Comparison of ENCODE assay signal across 15 cellular contexts in genomic region chr12:10196210-10196609, GRCh38. TPM values are rescaled to one million over a fixed set of nuclear protein-coding genes. Genes with fewer than 3 reads are reported as not detected.
DNase-seq lines count a peak whose midpoint lies in the region; ATAC-seq, FAIRE-seq and TF ChIP-seq lines count a peak whose summit lies in the region.
"Had no signal": no experiment of that assay in that cellular context is flagged by ENCODE, and none has a peak within 500 bp of the region (broad histone marks: within the 10 kb centered on the region; RNA-seq: fewer than 3 reads in every experiment).

No MANE protein-coding gene starts in this region.

- H3K9me3 Mint-ChIP-seq in activated CD8-positive, alpha-beta memory T cell treated with anti-CD3 and anti-CD28 coated beads, Interleukin-2, amount 10 ng/mL, durations not matched to agents 7 days and 5 days (ENCODE audit: low read depth), result no peaks in the 10 kb centered on the region
- H3K9me3 Mint-ChIP-seq: neural crest cell had no signal

- CTCF ChIA-PET in activated CD8-positive, alpha-beta memory T cell treated with anti-CD3 and anti-CD28 coated beads, Interleukin-2, amount 10 ng/mL, durations not matched to agents 7 days and 5 days (lab: Charles Lee), result interaction anchor here (0.7 to 5.2 kb wide), 5 partner anchors 13 to 554 kb away, joined by 3 to 18 read pairs (median 3); no protein-coding TSS in a partner anchor

- TF ChIP-seq CTCF in upper lobe of right lung (IDR thresholded peaks at IDR 0.05) (no peak), pancreas (IDR thresholded peaks at IDR 0.05) (no peak), lower leg skin (IDR thresholded peaks at IDR 0.05) (no peak)

- peak; percentile 42 for DNase-seq in activated CD8-positive, alpha-beta memory T cell treated with anti-CD3 and anti-CD28 coated beads, Interleukin-2, amount 10 ng/mL, durations not matched to agents 7 days and 5 days
- DNase-seq in activated CD8-positive, alpha-beta memory T cell treated with anti-CD3 and anti-CD28 coated beads, Interleukin-2, amount 50 U/mL, for 48 hours, result no peak
- peak; percentile 73 for DNase-seq in MV-4-11 (lab: John Stamatoyannopoulos, UW)
- DNase-seq in upper lobe of right lung, result no peak
- no peak for DNase-seq in pancreas
- no peak for DNase-seq in lower leg skin (ENCODE audit: low spot score in 2 of 2)
- no peak for DNase-seq in UCSD-AML1 (lab: John Stamatoyannopoulos, UW; ENCODE audit: unreplicated experiment)
- DNase-seq: activated gamma-delta T cell treated with Interleukin-2 at 50 U/mL for 16 hours, hypothalamus, T-helper 2 cell, upper lobe of left lung had no signal

- 70 to 84% methylated on average over 10 of the region's 10 CpGs for WGBS in pancreas, 2 donors
- 77 to 88% methylated on average over 10 of the region's 10 CpGs for WGBS in lower leg skin, 2 donors

- H3K27me3 ChIP-seq in upper lobe of right lung (no peaks in the 10 kb centered on the region), pancreas (no peaks in the 10 kb centered on the region)
- H3K27me3 ChIP-seq: upper lobe of left lung had no signal

- H3K4me1 Mint-ChIP-seq in activated CD8-positive, alpha-beta memory T cell treated with anti-CD3 and anti-CD28 coated beads, Interleukin-2, amount 10 ng/mL, durations not matched to agents 7 days and 5 days, result peaks cover 10% of the 10 kb centered on the region
- H3K4me1 Mint-ChIP-seq: neural crest cell had no signal

- no peak for TF ChIP-seq POLR2A in lower leg skin (IDR thresholded peaks at IDR 0.05)

- H3K27ac ChIP-seq in upper lobe of right lung, result no peak overlapping the region
- no peak overlapping the region for H3K27ac ChIP-seq in pancreas
- H3K27ac ChIP-seq: upper lobe of left lung had no signal

- intact Hi-C loops in upper lobe of right lung (cut with DNase I) (no loop called here), pancreas (cut with DNase I) (no loop called here), lower leg skin (cut with DNase I; ENCODE audit: low total_unique reads) (no loop called here)

- H3K4me3 Mint-ChIP-seq in activated CD8-positive, alpha-beta memory T cell treated with anti-CD3 and anti-CD28 coated beads, Interleukin-2, amount 10 ng/mL, durations not matched to agents 7 days and 5 days, result no peak overlapping the region
- H3K4me3 Mint-ChIP-seq: neural crest cell had no signal

- peaks cover 33% of the 10 kb centered on the region for H3K27me3 Mint-ChIP-seq in activated CD8-positive, alpha-beta memory T cell treated with anti-CD3 and anti-CD28 coated beads, Interleukin-2, amount 10 ng/mL, durations not matched to agents 7 days and 5 days

- no peak for FAIRE-seq in pancreas (lab: Jason Lieb, UNC)

- H3K4me3 ChIP-seq in upper lobe of right lung, result no peak overlapping the region
- H3K4me3 ChIP-seq in pancreas, result no peak overlapping the region
- H3K4me3 ChIP-seq in lower leg skin (ENCODE audit: low read depth, poor library complexity, severe bottlenecking), result no peak overlapping the region
- H3K4me3 ChIP-seq: upper lobe of left lung had no signal

- H3K27ac Mint-ChIP-seq in activated CD8-positive, alpha-beta memory T cell treated with anti-CD3 and anti-CD28 coated beads, Interleukin-2, amount 10 ng/mL, durations not matched to agents 7 days and 5 days, result no peak overlapping the region

- H3K4me1 ChIP-seq in upper lobe of right lung (no peaks in the 10 kb centered on the region), pancreas (no peaks in the 10 kb centered on the region)
- H3K4me1 ChIP-seq: upper lobe of left lung had no signal

- ATAC-seq in activated CD8-positive, alpha-beta memory T cell treated with anti-CD3 and anti-CD28 coated beads, Interleukin-2, amount 10 ng/mL, durations not matched to agents 7 days and 5 days, result peak; percentile 47
- peak; percentile 86 for ATAC-seq in HG02852 (IDR thresholded peaks at IDR 0.05; ENCODE audit: unreplicated experiment)
- peak; percentile 53 for ATAC-seq in upper lobe of right lung
- ATAC-seq in pancreas, result no peak

- H3K36me3 Mint-ChIP-seq in activated CD8-positive, alpha-beta memory T cell treated with anti-CD3 and anti-CD28 coated beads, Interleukin-2, amount 10 ng/mL, durations not matched to agents 7 days and 5 days, result no peaks in the 10 kb centered on the region

- H3K36me3 ChIP-seq in upper lobe of right lung (no peaks in the 10 kb centered on the region), pancreas (no peaks in the 10 kb centered on the region)
- H3K36me3 ChIP-seq: upper lobe of left lung had no signal

- H3K9me3 ChIP-seq in upper lobe of right lung, result no peaks in the 10 kb centered on the region
- H3K9me3 ChIP-seq in pancreas, result no peaks in the 10 kb centered on the region
- H3K9me3 ChIP-seq: upper lobe of left lung had no signal

RNA-seq across cellular contexts. Expression of gene GABARAPL1, which starts 16.5 kb away (rescaled TPM):
- total RNA-seq in activated CD8-positive, alpha-beta memory T cell treated with anti-CD3 and anti-CD28 coated beads, Interleukin-2, amount 10 ng/mL, durations not matched to agents 7 days and 5 days, result 10 to 100 TPM; 29.3 to 47.5 TPM
- total RNA-seq in upper lobe of right lung (114 TPM), pancreas (100 to 1,000 TPM in 1 of 6 donors, 10 to 100 TPM in 5; 51.1 to 111 (median 58.8) TPM), lower leg skin (100 to 1,000 TPM in 1 of 4 donors, 10 to 100 TPM in 3; 48.7 to 102 (median 86.8) TPM)
- polyA plus RNA-seq in pancreas, result 10 to 100 TPM; 53.1 to 92.7 TPM

RNA-seq across cellular contexts. Expression of gene TMEM52B, which starts 17.4 kb away (rescaled TPM):
- not detected for total RNA-seq in activated CD8-positive, alpha-beta memory T cell treated with anti-CD3 and anti-CD28 coated beads, Interleukin-2, amount 10 ng/mL, durations not matched to agents 7 days and 5 days
- total RNA-seq in upper lobe of right lung, result 2.3 TPM
- total RNA-seq in pancreas, result 1 to 10 TPM in 1 of 6 donors, under 1 TPM in 1, not detected in 4; 0.28 to 2.2 TPM
- polyA plus RNA-seq in pancreas, result under 1 TPM in 1 of 2 donors, not detected in 1; 0.30 TPM
- total RNA-seq in lower leg skin, result not detected
- total RNA-seq: A673, dermis microvascular lymphatic vessel endothelial cell, neural crest cell had no signal

RNA-seq across cellular contexts. Expression of gene OLR1, which starts 24.3 kb away (rescaled TPM):
- total RNA-seq in activated CD8-positive, alpha-beta memory T cell treated with anti-CD3 and anti-CD28 coated beads, Interleukin-2, amount 10 ng/mL, durations not matched to agents 7 days and 5 days, result not detected
- total RNA-seq in upper lobe of right lung (96.1 TPM), pancreas (10 to 100 TPM in 2 of 6 donors, 1 to 10 TPM in 1, under 1 TPM in 3; 0.65 to 34.3 (median 0.98) TPM), lower leg skin (not detected)
- polyA plus RNA-seq in pancreas, result under 1 TPM; 0.28 to 0.80 TPM
- total RNA-seq: A673, dermis microvascular lymphatic vessel endothelial cell, neural crest cell had no signal

Comparison
In these comparisons a context has a peak if more than half of its experiments do, and no peak if none do; other contexts are left out.
1. DNase-seq: peak in activated CD8-positive, alpha-beta memory T cell treated with anti-CD3 and anti-CD28 coated beads, Interleukin-2, amount 10 ng/mL, durations not matched to agents 7 days and 5 days (single experiment) and MV-4-11 (single experiment); none in activated CD8-positive, alpha-beta memory T cell treated with anti-CD3 and anti-CD28 coated beads, Interleukin-2, amount 50 U/mL, for 48 hours (single experiment), upper lobe of right lung (single experiment), pancreas (0 of 6), lower leg skin (0 of 2) and UCSD-AML1 (single experiment).
2. ATAC-seq: peak in activated CD8-positive, alpha-beta memory T cell treated with anti-CD3 and anti-CD28 coated beads, Interleukin-2, amount 10 ng/mL, durations not matched to agents 7 days and 5 days (single experiment), HG02852 (single experiment) and upper lobe of right lung (single experiment); none in pancreas (0 of 4).